Comparison of ENCODE assay signal across 25 cellular contexts in the genomic region with DNA sequence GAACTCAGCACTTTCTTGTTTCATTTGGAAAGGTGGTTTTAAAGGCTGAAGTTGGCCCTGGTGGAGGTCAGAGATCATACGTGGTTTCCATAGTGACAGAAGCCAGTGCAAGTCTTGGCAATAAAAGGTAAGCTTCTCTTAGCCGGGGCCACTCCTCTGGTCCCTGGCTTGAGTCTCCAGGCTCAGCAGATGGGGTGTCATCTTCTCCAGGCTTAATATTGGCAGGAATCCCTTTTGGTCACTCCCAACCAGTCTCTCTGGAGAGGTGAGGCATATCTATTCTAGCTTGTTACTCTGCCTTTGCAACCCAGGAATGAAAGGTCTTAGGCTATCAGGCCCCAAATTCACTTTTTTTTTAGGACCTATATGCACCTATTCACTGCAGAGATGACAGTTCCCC. TPM values are rescaled to one million over a fixed set of nuclear protein-coding genes. Genes with fewer than 3 reads are reported as not detected.
DNase-seq lines count a peak whose midpoint lies in the region; ATAC-seq and TF ChIP-seq lines count a peak whose summit lies in the region.
"Had no signal": no experiment of that assay in that cellular context is flagged by ENCODE, and none has a peak within 500 bp of the region (broad histone marks: within the 10 kb centered on the region; RNA-seq: fewer than 3 reads in every experiment).

No MANE protein-coding gene starts in this region.

- no peak overlapping the region for H3K4me3 ChIP-seq in BLaER1 treated with 17β-estradiol and CSF1 and Interleukin-3, amounts not matched to agents 10 nM and 100 nM
- H3K4me3 ChIP-seq in KMS-11 (IDR thresholded peaks at IDR 0.05; ENCODE audit: insufficient read depth, low read depth, low read length) (no peak overlapping the region), trophoblast cell (ENCODE audit: low read depth, low read length) (no peak overlapping the region), smooth muscle cell (no peak overlapping the region)
- H3K4me3 ChIP-seq: GM23248, K562, PC-9, SJCRH30 had no signal

- CTCF ChIA-PET in activated CD8-positive, alpha-beta memory T cell treated with anti-CD3 and anti-CD28 coated beads, Interleukin-2, amount 10 ng/mL, durations not matched to agents 7 days and 5 days (lab: Charles Lee): no interaction called here

- H3K27ac Mint-ChIP-seq in activated CD8-positive, alpha-beta memory T cell treated with anti-CD3 and anti-CD28 coated beads, Interleukin-2, amount 10 ng/mL, durations not matched to agents 7 days and 5 days: no peak overlapping the region
- H3K27ac Mint-ChIP-seq: CD4-positive, alpha-beta T cell had no signal

- H3F3A ChIP-seq in smooth muscle cell (ENCODE audit: low read depth): no peaks in the 10 kb centered on the region

- peaks cover 14 to 57% (median 42%) of the 10 kb centered on the region in 10 experiments for H3K4me1 ChIP-seq in BLaER1 treated with 17β-estradiol and CSF1 and Interleukin-3, amounts not matched to agents 10 nM and 100 nM
- H3K4me1 ChIP-seq in KMS-11 (ENCODE audit: low read depth, poor library complexity, severe bottlenecking): peaks cover 56% of the 10 kb centered on the region
- H3K4me1 ChIP-seq in trophoblast cell (ENCODE audit: control insufficient read depth in 1 of 2, insufficient read depth in 2 of 2, low read length in 2 of 2): peaks cover 10 to 27% of the 10 kb centered on the region in 2 experiments
- H3K4me1 ChIP-seq in smooth muscle cell (ENCODE audit: low read depth): peaks cover 3% of the 10 kb centered on the region
- H3K4me1 ChIP-seq: SJCRH30 had no signal

- no peak overlapping the region for H3K4me3 Mint-ChIP-seq in activated CD8-positive, alpha-beta memory T cell treated with anti-CD3 and anti-CD28 coated beads, Interleukin-2, amount 10 ng/mL, durations not matched to agents 7 days and 5 days
- H3K4me3 Mint-ChIP-seq: CD4-positive, alpha-beta T cell had no signal

- DNase-seq in caudate nucleus (lab: John Stamatoyannopoulos, UW) (peak in 1 of 61 donors; percentile 55), trophoblast cell (no peak), smooth muscle cell (lab: John Stamatoyannopoulos, UW; ENCODE audit: unreplicated experiment) (no peak), NCI-H510A treated with DMSO at 0.1 percent for 48 hours (lab: John Stamatoyannopoulos, UW) (no peak), amygdala (lab: John Stamatoyannopoulos, UW) (no peak)
- DNase-seq in activated CD8-positive, alpha-beta memory T cell treated with anti-CD3 and anti-CD28 coated beads, Interleukin-2, amount 10 ng/mL, durations not matched to agents 7 days and 5 days: no peak
- DNase-seq: CD4-positive, alpha-beta T cell; GM23248; H7; NCI-H1105 treated with DMSO at 0.1 percent for 48 hours; NCI-H146; NCI-H1930; NCI-H446 treated with DMSO at 0.1 percent for 48 hours; NCI-H526 treated with DMSO at 0.1 percent for 48 hours; NK-92 treated with Interleukin-12 subunit alpha and Interleukin-12 subunit beta, amount 100 ng/mL, for 24 hours; PC-9; SJCRH30 had no signal

- H3K36me3 Mint-ChIP-seq in activated CD8-positive, alpha-beta memory T cell treated with anti-CD3 and anti-CD28 coated beads, Interleukin-2, amount 10 ng/mL, durations not matched to agents 7 days and 5 days: no peaks in the 10 kb centered on the region

- peak overlapping the region in 10 of 11 experiments; percentile 10 to 71 (median 36); a peak in 17 of 22 replicates for H3K4me2 ChIP-seq in BLaER1 treated with 17β-estradiol and CSF1 and Interleukin-3, amounts not matched to agents 10 nM and 100 nM
- H3K4me2 ChIP-seq in KMS-11 (peak overlapping the region; percentile 23; the same call in 1 of the 2 replicates), trophoblast cell (ENCODE audit: low read length) (no peak overlapping the region), smooth muscle cell (no peak overlapping the region)
- H3K4me2 ChIP-seq: PC-9 had no signal

- peak overlapping the region in 3 of 11 experiments; percentile 52 to 60 (median 59); a peak in 5 of 22 replicates for H3K27ac ChIP-seq in BLaER1 treated with 17β-estradiol and CSF1 and Interleukin-3, amounts not matched to agents 10 nM and 100 nM
- H3K27ac ChIP-seq in KMS-11 (no peak overlapping the region), caudate nucleus (ENCODE audit: low read depth, low read length) (peak overlapping the region; percentile 85), trophoblast cell (ENCODE audit: low read depth, low read length) (no peak overlapping the region), smooth muscle cell (ENCODE audit: low read depth) (no peak overlapping the region)
- H3K27ac ChIP-seq: GM23248, PC-9, SJCRH30 had no signal

- H3K27me3 Mint-ChIP-seq in activated CD8-positive, alpha-beta memory T cell treated with anti-CD3 and anti-CD28 coated beads, Interleukin-2, amount 10 ng/mL, durations not matched to agents 7 days and 5 days: peaks cover 7% of the 10 kb centered on the region

- no peak overlapping the region for H4K12ac ChIP-seq in trophoblast cell (ENCODE audit: low read depth, low read length)

- no peak for ATAC-seq in activated CD8-positive, alpha-beta memory T cell treated with anti-CD3 and anti-CD28 coated beads, Interleukin-2, amount 10 ng/mL, durations not matched to agents 7 days and 5 days
- ATAC-seq: K562, Right ventricle myocardium inferior, SK-N-SH treated with all-trans-retinoic acid at 6 μM for 48 hours had no signal

- H3K27me3 ChIP-seq in BLaER1 treated with 17β-estradiol and CSF1 and Interleukin-3, amounts not matched to agents 10 nM and 100 nM: no peaks in the 10 kb centered on the region
- no peaks in the 10 kb centered on the region for H3K27me3 ChIP-seq in KMS-11 (ENCODE audit: insufficient read depth, low read depth)
- no peaks in the 10 kb centered on the region for H3K27me3 ChIP-seq in trophoblast cell (ENCODE audit: insufficient read depth, low read length)
- no peaks in the 10 kb centered on the region for H3K27me3 ChIP-seq in smooth muscle cell (ENCODE audit: low read depth)
- H3K27me3 ChIP-seq: SJCRH30 had no signal

- no peak overlapping the region for H3K4ac ChIP-seq in trophoblast cell (ENCODE audit: low read depth, low read length)

- H3K23ac ChIP-seq in trophoblast cell (ENCODE audit: low read length): no peak overlapping the region

- H3K4me1 Mint-ChIP-seq in activated CD8-positive, alpha-beta memory T cell treated with anti-CD3 and anti-CD28 coated beads, Interleukin-2, amount 10 ng/mL, durations not matched to agents 7 days and 5 days: peaks cover 1% of the 10 kb centered on the region

- H2AFZ ChIP-seq in KMS-11 (ENCODE audit: low read depth) (no peak overlapping the region), trophoblast cell (ENCODE audit: insufficient read depth, low read length, poor library complexity) (no peak overlapping the region), smooth muscle cell (ENCODE audit: low read depth) (no peak overlapping the region)
- H2AFZ ChIP-seq: GM23248, PC-9 had no signal

- H3K79me2 ChIP-seq in KMS-11 (ENCODE audit: insufficient read depth, low read depth) (no peaks in the 10 kb centered on the region), trophoblast cell (ENCODE audit: control insufficient read depth, insufficient read depth, low read length, poor library complexity) (no peaks in the 10 kb centered on the region), smooth muscle cell (ENCODE audit: low read depth) (no peaks in the 10 kb centered on the region)

- H3K9me3 Mint-ChIP-seq in activated CD8-positive, alpha-beta memory T cell treated with anti-CD3 and anti-CD28 coated beads, Interleukin-2, amount 10 ng/mL, durations not matched to agents 7 days and 5 days (ENCODE audit: low read depth): no peaks in the 10 kb centered on the region
- H3K9me3 Mint-ChIP-seq: CD4-positive, alpha-beta T cell had no signal

- H3K9me3 ChIP-seq in BLaER1 treated with 17β-estradiol and CSF1 and Interleukin-3, amounts not matched to agents 10 nM and 100 nM (replicated peaks in 1 of 11): peaks cover 0 to 5% (median 0%) of the 10 kb centered on the region in 11 experiments; a peak in 3 of 22 replicates
- H3K9me3 ChIP-seq in trophoblast cell (ENCODE audit: insufficient read depth, low read depth, low read length) (no peaks in the 10 kb centered on the region), smooth muscle cell (replicated peaks; ENCODE audit: low read depth) (no peaks in the 10 kb centered on the region)
- H3K9me3 ChIP-seq: SJCRH30 had no signal

- no peak overlapping the region for H2BK12ac ChIP-seq in trophoblast cell (ENCODE audit: low read length)

- peak overlapping the region; percentile 15 for H4K91ac ChIP-seq in trophoblast cell (ENCODE audit: low read depth, low read length)

- H2BK5ac ChIP-seq in trophoblast cell (ENCODE audit: low read depth, low read length, poor library complexity): no peak overlapping the region

- no peak overlapping the region for H3K18ac ChIP-seq in trophoblast cell (ENCODE audit: low read length)

- peaks cover 24% of the 10 kb centered on the region for H3K79me1 ChIP-seq in trophoblast cell (ENCODE audit: low read length)

- TF ChIP-seq CTCF in KMS-11 (conservative IDR thresholded peaks at IDR 0.05; ENCODE audit: low read depth, low read length) (no peak), smooth muscle cell (IDR thresholded peaks at IDR 0.05; ENCODE audit: borderline replicate concordance, insufficient read depth, poor library complexity, severe bottlenecking) (no peak)

- H4K20me1 ChIP-seq in BLaER1 treated with 17β-estradiol and CSF1 and Interleukin-3, amounts not matched to agents 10 nM and 100 nM: no peaks in the 10 kb centered on the region
- H4K20me1 ChIP-seq in KMS-11 (ENCODE audit: insufficient read depth): no peaks in the 10 kb centered on the region
- H4K20me1 ChIP-seq in smooth muscle cell (ENCODE audit: low read depth): no peaks in the 10 kb centered on the region

- no peak overlapping the region for H3K14ac ChIP-seq in trophoblast cell (ENCODE audit: low read length)

- H3K9ac ChIP-seq in BLaER1 treated with 17β-estradiol and CSF1 and Interleukin-3, amounts not matched to agents 10 nM and 100 nM: no peak overlapping the region
- no peak overlapping the region for H3K9ac ChIP-seq in KMS-11
- no peak overlapping the region for H3K9ac ChIP-seq in trophoblast cell (ENCODE audit: low read length)
- no peak overlapping the region for H3K9ac ChIP-seq in smooth muscle cell (ENCODE audit: low read depth)
- H3K9ac ChIP-seq: GM23248 had no signal

- no peak overlapping the region for H2BK120ac ChIP-seq in trophoblast cell (ENCODE audit: insufficient read depth, low read length, poor library complexity)

- no peak overlapping the region for H4K8ac ChIP-seq in trophoblast cell (ENCODE audit: low read depth, low read length)

- H2AK5ac ChIP-seq in trophoblast cell (ENCODE audit: low read length): no peak overlapping the region

- WGBS in trophoblast cell (ENCODE audit: extremely low coverage, insufficient coverage, insufficient read length): no CpG with 5 or more reads among the region's 2 CpGs
- WGBS in smooth muscle cell (ENCODE audit: low lambda C conversion rate): 91% methylated on average over 2 of the region's 2 CpGs

- no peaks in the 10 kb centered on the region for H3K36me3 ChIP-seq in BLaER1 treated with 17β-estradiol and CSF1 and Interleukin-3, amounts not matched to agents 10 nM and 100 nM
- no peaks in the 10 kb centered on the region for H3K36me3 ChIP-seq in KMS-11 (ENCODE audit: insufficient read depth)
- H3K36me3 ChIP-seq in trophoblast cell (ENCODE audit: control insufficient read depth in 1 of 2, insufficient read depth in 2 of 2, low read length in 2 of 2): no peaks in the 10 kb centered on the region
- no peaks in the 10 kb centered on the region for H3K36me3 ChIP-seq in smooth muscle cell (ENCODE audit: low read depth)
- H3K36me3 ChIP-seq: SJCRH30 had no signal

RNA-seq across cellular contexts. Expression of a gene that starts 4.8 kb away (rescaled TPM):
- polyA plus RNA-seq in trophoblast cell (2013): 819 and 922 TPM in 2 replicates
- 1 to 10 TPM in 1 of 2 experiments, not detected in 1; 1.0 TPM for total RNA-seq in activated CD8-positive, alpha-beta memory T cell treated with anti-CD3 and anti-CD28 coated beads, Interleukin-2, amount 10 ng/mL, durations not matched to agents 7 days and 5 days
- total RNA-seq in smooth muscle cell: 1.2 TPM in 1 of 2 replicates, not detected in the other
- not detected in 2 replicates for polyA plus RNA-seq in smooth muscle cell
- total RNA-seq: CD4-positive, alpha-beta T cell; H7; MCF 10A; SJCRH30 had no signal

RNA-seq across cellular contexts. Expression of a gene that starts 7.9 kb away (rescaled TPM):
- 10.9 and 12.0 TPM in 2 replicates for polyA plus RNA-seq in trophoblast cell (2013)
- total RNA-seq in activated CD8-positive, alpha-beta memory T cell treated with anti-CD3 and anti-CD28 coated beads, Interleukin-2, amount 10 ng/mL, durations not matched to agents 7 days and 5 days: not detected
- 0.81 and 1.4 TPM in 2 replicates for total RNA-seq in smooth muscle cell
- 0.18 and 0.40 TPM in 2 replicates for polyA plus RNA-seq in smooth muscle cell
- total RNA-seq: A673; CD4-positive, alpha-beta T cell; LHCN-M2; MCF 10A; PC-9 had no signal

Comparison
In these comparisons a context has a peak if more than half of its experiments do, and no peak if none do; other contexts are left out.
1. H3K4me2 ChIP-seq: peak in BLaER1 treated with 17β-estradiol and CSF1 and Interleukin-3, amounts not matched to agents 10 nM and 100 nM (10 of 11) and KMS-11 (single experiment); none in trophoblast cell (single experiment) and smooth muscle cell (single experiment).